ENCODE assay signal across 9 cellular contexts in genomic region chr14:65361920-65362319, GRCh38. TPM values are rescaled to one million over a fixed set of nuclear protein-coding genes. Genes with fewer than 3 reads are reported as not detected.
DNase-seq lines count a peak whose midpoint lies in the region; ATAC-seq and TF ChIP-seq lines count a peak whose summit lies in the region.
"Had no signal": no experiment of that assay in that cellular context is flagged by ENCODE, and none has a peak within 500 bp of the region (broad histone marks: within the 10 kb centered on the region; RNA-seq: fewer than 3 reads in every experiment).

No MANE protein-coding gene starts in this region.

- POLR2A ChIA-PET in MCF 10A (lab: Yijun Ruan, JAX): interaction anchor here (0.6 to 2.5 kb wide), 5 partner anchors 35 to 1998 kb away, joined by 3 to 11 read pairs (median 4); partner anchors contain the start of genes EIF2S1 and FUT8

- no peak overlapping the region for H3K4me3 Mint-ChIP-seq in MCF 10A (ENCODE audit: unreplicated experiment)

- peak; percentile 50 for DNase-seq in MCF 10A (ENCODE audit: unreplicated experiment)
- no peak for DNase-seq in breast epithelium (ENCODE audit: low spot score in 2 of 2)
- peak; percentile 91 for DNase-seq in fibroblast of gingiva (ENCODE audit: low read depth)
- DNase-seq in middle frontal gyrus (ENCODE audit: extremely low spot score, low spot score): peak; percentile 36
- no peak for DNase-seq in NCI-H526 (lab: John Stamatoyannopoulos, UW)
- no peak for DNase-seq in NCI-H1048 (lab: John Stamatoyannopoulos, UW)
- no peak for DNase-seq in HUDEP-2 (lab: John Stamatoyannopoulos, UW; ENCODE audit: unreplicated experiment in 76 of 76)
- DNase-seq: NCI-H748 treated with DMSO at 0.1 percent for 48 hours had no signal

- no peaks in the 10 kb centered on the region for H3K9me3 ChIP-seq in breast epithelium

- H3K36me3 Mint-ChIP-seq in MCF 10A (ENCODE audit: insufficient read depth, unreplicated experiment): no peaks in the 10 kb centered on the region

- H3K9me3 Mint-ChIP-seq in MCF 10A (ENCODE audit: unreplicated experiment): no peaks in the 10 kb centered on the region

- no peak overlapping the region for H3K27ac ChIP-seq in breast epithelium

- no peaks in the 10 kb centered on the region for H3K4me1 ChIP-seq in breast epithelium

- H3K27me3 ChIP-seq in breast epithelium: no peaks in the 10 kb centered on the region

- intact Hi-C loops in MCF 10A (cut with micrococcal nuclease): no loop called here
- intact Hi-C loops in breast epithelium (cut with DNase I; ENCODE audit: low total_unique reads): no loop called here

- CTCF ChIA-PET in MCF 10A (lab: Yijun Ruan, JAX): interaction anchor here (0.6 to 1.8 kb wide), 4 partner anchors 12 to 175 kb away, joined by 4 to 6 read pairs (median 4); no protein-coding TSS in a partner anchor

- no peak overlapping the region for H3K4me3 ChIP-seq in breast epithelium

- H3K27me3 Mint-ChIP-seq in MCF 10A (ENCODE audit: insufficient read depth, unreplicated experiment): no peaks in the 10 kb centered on the region

- no peak for ATAC-seq in HG03354 (IDR thresholded peaks at IDR 0.05; ENCODE audit: poor library complexity, severe bottlenecking, unreplicated experiment)

- H3K27ac Mint-ChIP-seq in MCF 10A (ENCODE audit: low read depth, unreplicated experiment): no peak overlapping the region

- H3K36me3 ChIP-seq in breast epithelium: no peaks in the 10 kb centered on the region

- TF ChIP-seq CTCF in MCF 10A (IDR thresholded peaks at IDR 0.05; ENCODE audit: unreplicated experiment): no peak
- TF ChIP-seq CTCF in breast epithelium (IDR thresholded peaks at IDR 0.05): no peak

- TF ChIP-seq POLR2A in breast epithelium (IDR thresholded peaks at IDR 0.05): no peak

- H3K4me1 Mint-ChIP-seq in MCF 10A (ENCODE audit: insufficient read depth, unreplicated experiment): peaks cover 19% of the 10 kb centered on the region

- BruUV-seq in MCF 10A (replicated peaks; lab: Mats Ljungman, UMichigan): no TSS peak

RNA-seq across cellular contexts. Expression of gene FUT8, which starts 50.6 kb away (rescaled TPM):
- total RNA-seq in MCF 10A (2022): 11.8 and 17.1 TPM in 2 replicates
- 10 to 100 TPM; 36.3 to 69.1 (median 47.2) TPM for total RNA-seq in breast epithelium

Comparison
In these comparisons a context has a peak if more than half of its experiments do, and no peak if none do; other contexts are left out.
1. DNase-seq: peak in MCF 10A (single experiment), fibroblast of gingiva (single experiment) and middle frontal gyrus (single experiment); none in breast epithelium (0 of 2), NCI-H526 (0 of 2), NCI-H1048 (single experiment) and HUDEP-2 (0 of 76).